ENCODE assay signal across 1 cellular context in the genomic region with DNA sequence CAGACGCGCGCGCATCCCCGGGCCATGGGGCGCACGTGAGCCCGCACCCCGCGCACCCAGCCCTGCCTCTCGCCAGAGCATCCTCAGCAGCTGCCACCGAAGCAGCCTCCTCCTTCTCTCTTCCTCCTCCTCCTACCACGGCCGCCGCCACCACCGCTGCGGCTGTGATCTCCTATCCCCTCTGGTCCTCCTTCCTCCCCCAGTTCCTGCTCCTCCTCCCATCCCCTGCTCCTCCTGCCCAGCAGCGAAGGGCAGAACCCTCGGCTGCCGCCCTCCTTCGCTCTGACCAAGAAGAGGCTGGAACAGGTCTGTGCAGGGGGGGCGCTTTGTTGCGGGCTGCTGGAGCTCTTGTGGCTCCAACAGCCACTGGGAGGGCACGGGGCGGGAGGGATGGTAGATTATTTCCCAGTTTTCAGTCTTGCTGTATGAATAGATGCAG.
TF ChIP-seq lines count a peak whose summit lies in the region.

No MANE protein-coding gene starts in this region.

TF ChIP-seq in HepG2, 621 proteins besides CTCF, POLR2A, EP300 and RAD21 (continued from another document):
- TF ChIP-seq, protein P1, sequence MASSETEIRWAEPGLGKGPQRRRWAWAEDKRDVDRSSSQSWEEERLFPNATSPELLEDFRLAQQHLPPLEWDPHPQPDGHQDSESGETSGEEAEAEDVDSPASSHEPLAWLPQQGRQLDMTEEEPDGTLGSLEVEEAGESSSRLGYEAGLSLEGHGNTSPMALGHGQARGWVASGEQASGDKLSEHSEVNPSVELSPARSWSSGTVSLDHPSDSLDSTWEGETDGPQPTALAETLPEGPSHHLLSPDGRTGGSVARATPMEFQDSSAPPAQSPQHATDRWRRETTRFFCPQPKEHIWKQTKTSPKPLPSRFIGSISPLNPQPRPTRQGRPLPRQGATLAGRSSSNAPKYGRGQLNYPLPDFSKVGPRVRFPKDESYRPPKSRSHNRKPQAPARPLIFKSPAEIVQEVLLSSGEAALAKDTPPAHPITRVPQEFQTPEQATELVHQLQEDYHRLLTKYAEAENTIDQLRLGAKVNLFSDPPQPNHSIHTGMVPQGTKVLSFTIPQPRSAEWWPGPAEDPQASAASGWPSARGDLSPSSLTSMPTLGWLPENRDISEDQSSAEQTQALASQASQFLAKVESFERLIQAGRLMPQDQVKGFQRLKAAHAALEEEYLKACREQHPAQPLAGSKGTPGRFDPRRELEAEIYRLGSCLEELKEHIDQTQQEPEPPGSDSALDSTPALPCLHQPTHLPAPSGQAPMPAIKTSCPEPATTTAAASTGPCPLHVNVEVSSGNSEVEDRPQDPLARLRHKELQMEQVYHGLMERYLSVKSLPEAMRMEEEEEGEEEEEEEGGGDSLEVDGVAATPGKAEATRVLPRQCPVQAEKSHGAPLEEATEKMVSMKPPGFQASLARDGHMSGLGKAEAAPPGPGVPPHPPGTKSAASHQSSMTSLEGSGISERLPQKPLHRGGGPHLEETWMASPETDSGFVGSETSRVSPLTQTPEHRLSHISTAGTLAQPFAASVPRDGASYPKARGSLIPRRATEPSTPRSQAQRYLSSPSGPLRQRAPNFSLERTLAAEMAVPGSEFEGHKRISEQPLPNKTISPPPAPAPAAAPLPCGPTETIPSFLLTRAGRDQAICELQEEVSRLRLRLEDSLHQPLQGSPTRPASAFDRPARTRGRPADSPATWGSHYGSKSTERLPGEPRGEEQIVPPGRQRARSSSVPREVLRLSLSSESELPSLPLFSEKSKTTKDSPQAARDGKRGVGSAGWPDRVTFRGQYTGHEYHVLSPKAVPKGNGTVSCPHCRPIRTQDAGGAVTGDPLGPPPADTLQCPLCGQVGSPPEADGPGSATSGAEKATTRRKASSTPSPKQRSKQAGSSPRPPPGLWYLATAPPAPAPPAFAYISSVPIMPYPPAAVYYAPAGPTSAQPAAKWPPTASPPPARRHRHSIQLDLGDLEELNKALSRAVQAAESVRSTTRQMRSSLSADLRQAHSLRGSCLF (CRISPR knock-in tag; IDR thresholded peaks at IDR 0.05; ENCODE audit: borderline replicate concordance), result no peak
- TF ChIP-seq, protein P2, sequence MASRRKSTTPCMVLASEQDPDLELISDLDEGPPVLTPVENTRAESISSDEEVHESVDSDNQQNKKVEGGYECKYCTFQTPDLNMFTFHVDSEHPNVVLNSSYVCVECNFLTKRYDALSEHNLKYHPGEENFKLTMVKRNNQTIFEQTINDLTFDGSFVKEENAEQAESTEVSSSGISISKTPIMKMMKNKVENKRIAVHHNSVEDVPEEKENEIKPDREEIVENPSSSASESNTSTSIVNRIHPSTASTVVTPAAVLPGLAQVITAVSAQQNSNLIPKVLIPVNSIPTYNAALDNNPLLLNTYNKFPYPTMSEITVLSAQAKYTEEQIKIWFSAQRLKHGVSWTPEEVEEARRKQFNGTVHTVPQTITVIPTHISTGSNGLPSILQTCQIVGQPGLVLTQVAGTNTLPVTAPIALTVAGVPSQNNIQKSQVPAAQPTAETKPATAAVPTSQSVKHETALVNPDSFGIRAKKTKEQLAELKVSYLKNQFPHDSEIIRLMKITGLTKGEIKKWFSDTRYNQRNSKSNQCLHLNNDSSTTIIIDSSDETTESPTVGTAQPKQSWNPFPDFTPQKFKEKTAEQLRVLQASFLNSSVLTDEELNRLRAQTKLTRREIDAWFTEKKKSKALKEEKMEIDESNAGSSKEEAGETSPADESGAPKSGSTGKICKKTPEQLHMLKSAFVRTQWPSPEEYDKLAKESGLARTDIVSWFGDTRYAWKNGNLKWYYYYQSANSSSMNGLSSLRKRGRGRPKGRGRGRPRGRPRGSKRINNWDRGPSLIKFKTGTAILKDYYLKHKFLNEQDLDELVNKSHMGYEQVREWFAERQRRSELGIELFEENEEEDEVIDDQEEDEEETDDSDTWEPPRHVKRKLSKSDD (CRISPR knock-in tag; IDR thresholded peaks at IDR 0.05; ENCODE audit: low read depth), result no peak
